Comparison of ENCODE assay signal across 23 cellular contexts in the genomic region with DNA sequence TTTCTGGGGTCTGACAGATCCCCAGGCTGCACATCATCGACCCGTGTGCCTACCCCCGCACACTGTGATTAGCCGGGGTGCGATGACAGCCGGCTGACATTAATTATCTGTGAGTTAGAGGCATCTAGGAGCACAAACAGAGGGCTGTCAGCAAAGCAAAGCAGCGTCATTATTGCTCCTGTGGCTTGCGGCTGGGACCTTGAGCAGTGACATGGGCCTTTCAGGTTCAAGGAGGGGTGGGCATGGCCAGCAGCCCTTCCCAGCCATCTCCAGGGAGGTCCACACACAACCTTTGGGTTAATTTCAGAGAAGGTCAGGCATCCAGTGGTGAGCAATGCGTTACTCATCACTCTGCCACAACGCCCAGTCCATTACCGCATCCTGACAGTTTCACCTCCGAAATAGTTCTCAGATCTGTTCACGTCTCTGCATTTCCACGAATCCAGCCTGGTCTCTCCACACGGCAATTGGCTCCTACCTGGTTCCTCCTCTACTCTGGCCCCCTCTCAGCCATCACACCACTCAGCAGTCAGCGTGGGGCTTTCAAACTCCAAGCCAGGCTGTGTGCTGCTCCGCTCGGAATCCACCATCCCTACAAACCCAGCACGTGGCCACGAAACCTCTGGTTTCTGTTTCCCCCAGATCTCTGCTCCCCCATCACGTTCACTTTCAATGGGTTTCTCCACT.
DNase-seq lines count a peak whose midpoint lies in the region; ATAC-seq, FAIRE-seq and TF ChIP-seq lines count a peak whose summit lies in the region.
"Had no signal": no experiment of that assay in that cellular context is flagged by ENCODE, and none has a peak within 500 bp of the region (broad histone marks: within the 10 kb centered on the region; RNA-seq: fewer than 3 reads in every experiment).

No MANE protein-coding gene starts in this region.

- no peaks in the 10 kb centered on the region for H3K36me3 ChIP-seq in PC-3 (ENCODE audit: low read depth, low read length)
- H3K36me3 ChIP-seq in K562 (ENCODE audit: control insufficient read depth, insufficient read depth, low read length), result no peaks in the 10 kb centered on the region
- H3K36me3 ChIP-seq: uterus had no signal

- TF ChIP-seq CTCF in PC-3 (conservative IDR thresholded peaks at IDR 0.05; ENCODE audit: low read depth, low read length), result no peak
- TF ChIP-seq CTCF in K562 (IDR thresholded peaks at IDR 0.05 in 2 of 3, conservative IDR thresholded peaks at IDR 0.05 in 1 of 3; ENCODE audit: insufficient read depth in 2 of 3, low read depth in 1 of 3, low read length in 3 of 3), result no peak

- H3K9me2 ChIP-seq in PC-3 (replicated peaks; ENCODE audit: low read length), result no peaks in the 10 kb centered on the region

- H3K4me1 Mint-ChIP-seq in activated CD4-positive, alpha-beta T cell treated with anti-CD3 and anti-CD28 coated beads, Interleukin-2, amount 10 ng/mL, durations not matched to agents 24 days and 14 days, result peaks cover 5% of the 10 kb centered on the region
- H3K4me1 Mint-ChIP-seq in activated CD4-positive, alpha-beta T cell treated with anti-CD3 and anti-CD28 coated beads, Interleukin-2, amount 10 ng/mL, durations not matched to agents 7 days and 5 days, result no peaks in the 10 kb centered on the region

- CTCF ChIA-PET in activated CD4-positive, alpha-beta T cell treated with anti-CD3 and anti-CD28 coated beads, Interleukin-2, amount 10 ng/mL, durations not matched to agents 7 days and 5 days (lab: Charles Lee), result no interaction called here
- CTCF ChIA-PET in PC-3 (lab: Charles Lee), result no interaction called here
- CTCF ChIA-PET in K562 (lab: Yijun Ruan, JAX; ENCODE audit: low intra/inter-chr PET ratio), result no interaction called here

- peak overlapping the region; percentile 50 for H3K27ac Mint-ChIP-seq in activated CD4-positive, alpha-beta T cell treated with anti-CD3 and anti-CD28 coated beads, Interleukin-2, amount 10 ng/mL, durations not matched to agents 24 days and 14 days
- H3K27ac Mint-ChIP-seq in activated CD4-positive, alpha-beta T cell treated with anti-CD3 and anti-CD28 coated beads, Interleukin-2, amount 10 ng/mL, durations not matched to agents 7 days and 5 days, result no peak overlapping the region
- H3K27ac Mint-ChIP-seq: mesothelial cell of epicardium had no signal

- no peaks in the 10 kb centered on the region for H3K79me2 ChIP-seq in PC-3 (ENCODE audit: low read length)
- H3K79me2 ChIP-seq in K562 (ENCODE audit: control insufficient read depth, insufficient read depth, low read length), result no peaks in the 10 kb centered on the region

- in situ Hi-C loops in K562 (cut with MboI), result no loop called here

- H3K36me3 Mint-ChIP-seq in activated CD4-positive, alpha-beta T cell treated with anti-CD3 and anti-CD28 coated beads, Interleukin-2, amount 10 ng/mL, durations not matched to agents 24 days and 14 days (ENCODE audit: low read depth), result no peaks in the 10 kb centered on the region
- no peaks in the 10 kb centered on the region for H3K36me3 Mint-ChIP-seq in activated CD4-positive, alpha-beta T cell treated with anti-CD3 and anti-CD28 coated beads, Interleukin-2, amount 10 ng/mL, durations not matched to agents 7 days and 5 days (ENCODE audit: low read depth)
- H3K36me3 Mint-ChIP-seq: mesothelial cell of epicardium had no signal

- H3F3A ChIP-seq in PC-3 (ENCODE audit: low read length, unreplicated experiment), result no peaks in the 10 kb centered on the region

- H3K9me3 ChIP-seq in PC-3 (ENCODE audit: low read length) (no peaks in the 10 kb centered on the region), K562 (replicated peaks; ENCODE audit: control insufficient read depth, insufficient read depth, low read depth, low read length) (no peaks in the 10 kb centered on the region)
- H3K9me3 ChIP-seq: uterus had no signal

- POLR2A ChIA-PET in activated CD4-positive, alpha-beta T cell treated with anti-CD3 and anti-CD28 coated beads, Interleukin-2, amount 10 ng/mL, durations not matched to agents 7 days and 5 days (lab: Charles Lee), result interaction anchor here (0.6 kb wide), 1 partner anchor 126 kb away, joined by 12 read pairs; no protein-coding TSS in a partner anchor
- POLR2A ChIA-PET in PC-3 (lab: Charles Lee; ENCODE audit: unreplicated experiment), result no interaction called here
- POLR2A ChIA-PET in K562 (lab: Yijun Ruan, JAX), result no interaction called here

- intact Hi-C loops in activated CD4-positive, alpha-beta T cell treated with anti-CD3 and anti-CD28 coated beads, Interleukin-2, amount 10 ng/mL, durations not matched to agents 24 days and 14 days (cut with micrococcal nuclease), result no loop called here
- intact Hi-C loops in PC-3 (cut with micrococcal nuclease), result no loop called here
- intact Hi-C loops in K562 (cut with micrococcal nuclease), result no loop called here

- peak; percentile 78 for FAIRE-seq in K562 (lab: Jason Lieb, UNC)
- FAIRE-seq: A204.1, bronchial epithelial cell, frontal cortex had no signal

- H4K20me1 ChIP-seq in PC-3 (ENCODE audit: low read length) (no peaks in the 10 kb centered on the region), K562 (replicated peaks; ENCODE audit: control insufficient read depth, insufficient read depth, low read length) (no peaks in the 10 kb centered on the region; the same call in 1 of the 2 replicates)

- no peaks in the 10 kb centered on the region for H3K9me3 Mint-ChIP-seq in activated CD4-positive, alpha-beta T cell treated with anti-CD3 and anti-CD28 coated beads, Interleukin-2, amount 10 ng/mL, durations not matched to agents 24 days and 14 days
- H3K9me3 Mint-ChIP-seq in activated CD4-positive, alpha-beta T cell treated with anti-CD3 and anti-CD28 coated beads, Interleukin-2, amount 10 ng/mL, durations not matched to agents 7 days and 5 days, result no peaks in the 10 kb centered on the region
- H3K9me3 Mint-ChIP-seq: mesothelial cell of epicardium had no signal

- TF ChIP-seq RAD21 in K562 (CRISPR knock-in tag; conservative IDR thresholded peaks at IDR 0.05 in 1 of 2, IDR thresholded peaks at IDR 0.05 in 1 of 2), result no peak

- H3K4me3 Mint-ChIP-seq in activated CD4-positive, alpha-beta T cell treated with anti-CD3 and anti-CD28 coated beads, Interleukin-2, amount 10 ng/mL, durations not matched to agents 24 days and 14 days, result no peak overlapping the region
- H3K4me3 Mint-ChIP-seq in activated CD4-positive, alpha-beta T cell treated with anti-CD3 and anti-CD28 coated beads, Interleukin-2, amount 10 ng/mL, durations not matched to agents 7 days and 5 days, result no peak overlapping the region
- H3K4me3 Mint-ChIP-seq: mesothelial cell of epicardium had no signal

- TF ChIP-seq EP300 in K562 (IDR thresholded peaks at IDR 0.05; ENCODE audit: low read length), result no peak

- TF ChIP-seq POLR2A in K562 (conservative IDR thresholded peaks at IDR 0.05), result no peak

- ATAC-seq in PC-3 (peak; percentile 51; the same call in 1 of the 2 replicates), K562 (peak; percentile 82), HG03460 (IDR thresholded peaks at IDR 0.05; ENCODE audit: unreplicated experiment) (no peak)

- H3K27me3 ChIP-seq in PC-3 (ENCODE audit: low read length), result no peaks in the 10 kb centered on the region
- H3K27me3 ChIP-seq in K562 (ENCODE audit: control insufficient read depth in 2 of 2, insufficient read depth in 2 of 2, low read length in 2 of 2), result peaks cover 0 to 7% of the 10 kb centered on the region in 2 experiments; a peak in 2 of 5 replicates
- H3K27me3 ChIP-seq: uterus had no signal

- DNase-seq in activated CD4-positive, alpha-beta T cell treated with anti-CD3 and anti-CD28 coated beads, Interleukin-2, amount 10 ng/mL, durations not matched to agents 24 days and 14 days, result peak; percentile 60
- DNase-seq in activated CD4-positive, alpha-beta T cell treated with anti-CD3 and anti-CD28 coated beads, Interleukin-2, amount 10 ng/mL, durations not matched to agents 7 days and 5 days, result no peak
- DNase-seq in PC-3 (peak; percentile 54), K562 (ENCODE audit: extremely low read depth in 1 of 4, low spot score in 3 of 4) (peak; percentile 27 to 66 (median 44)), renal cortical epithelial cell (ENCODE audit: low read depth) (peak; percentile 4), NCI-H1694 (lab: John Stamatoyannopoulos, UW) (no peak)
- no peak for DNase-seq in activated T-cell treated with anti-CD3 and anti-CD28 coated beads, Interleukin-2, amount 50 U/mL, for 48 hours
- DNase-seq: activated naive CD4-positive, alpha-beta T cell treated with Interleukin-2 at 50 U/mL for 16 hours; effector memory CD4-positive, alpha-beta T cell; H7; NCI-H187; NCI-H526; occipital lobe; SHP77 treated with DMSO at 0.1 percent for 48 hours; stimulated activated naive CD4-positive, alpha-beta T cell treated with Interleukin-2 at 50 U/mL for 16 hours; uterus had no signal

- H3K27ac ChIP-seq in PC-3 (ENCODE audit: low read length) (no peak overlapping the region), K562 (ENCODE audit: extremely low read depth, low read depth, low read length) (peak overlapping the region; percentile 50; the same call in 2 of the 3 replicates)
- H3K27ac ChIP-seq: KMS-11, skin epidermis, uterus had no signal

- H3K4me1 ChIP-seq in PC-3 (ENCODE audit: insufficient read depth, low read length) (0 out of 2 replicates have a peak, but pooled peaks cover 5% of the 10 kb centered on the region), K562 (replicated peaks in 1 of 2; ENCODE audit: control insufficient read depth in 2 of 2, insufficient read depth in 2 of 2, low read length in 2 of 2) (peaks cover 8% of the 10 kb centered on the region in 2 experiments; a peak in 3 of 5 replicates)
- H3K4me1 ChIP-seq: uterus had no signal

- WGBS in K562 (ENCODE audit: insufficient coverage, low coverage, missing lambda C conversion rate), result 1% methylated on average over 20 of the region's 21 CpGs

- H3K4me2 ChIP-seq in PC-3 (ENCODE audit: low read length) (peak overlapping the region; percentile 66), K562 (ENCODE audit: insufficient read depth, low read length) (peak overlapping the region; percentile 46)
- H3K4me2 ChIP-seq: KMS-11 had no signal

- BruUV-seq in PC-3 (replicated peaks; lab: Mats Ljungman, UMichigan), result no TSS peak
- no TSS peak for BruUV-seq in K562 (replicated peaks; lab: Mats Ljungman, UMichigan)

- H3K9me1 ChIP-seq in K562 (ENCODE audit: control insufficient read depth, insufficient read depth, low read length), result no peaks in the 10 kb centered on the region

- H2AFZ ChIP-seq in PC-3 (ENCODE audit: low read length), result peak overlapping the region; percentile 59; the same call in 1 of the 2 replicates
- no peak overlapping the region; the same call in 1 of the 2 replicates for H2AFZ ChIP-seq in K562 (ENCODE audit: low read depth, low read length)

- H3K9ac ChIP-seq in PC-3 (ENCODE audit: low read length), result no peak overlapping the region
- no peak overlapping the region for H3K9ac ChIP-seq in K562 (ENCODE audit: insufficient read depth in 1 of 2, low read depth in 2 of 2, low read length in 2 of 2)
- H3K9ac ChIP-seq: KMS-11 had no signal

- H3K27me3 Mint-ChIP-seq in activated CD4-positive, alpha-beta T cell treated with anti-CD3 and anti-CD28 coated beads, Interleukin-2, amount 10 ng/mL, durations not matched to agents 24 days and 14 days, result peaks cover 1% of the 10 kb centered on the region
- no peaks in the 10 kb centered on the region for H3K27me3 Mint-ChIP-seq in activated CD4-positive, alpha-beta T cell treated with anti-CD3 and anti-CD28 coated beads, Interleukin-2, amount 10 ng/mL, durations not matched to agents 7 days and 5 days

- H3K4me3 ChIP-seq in PC-3 (ENCODE audit: low read length) (peak overlapping the region; percentile 47; the same call in 1 of the 2 replicates), K562 (no peak overlapping the region)
- H3K4me3 ChIP-seq: skin epidermis, uterus had no signal

Comparison
In these comparisons a context has a peak if more than half of its experiments do, and no peak if none do; other contexts are left out.
1. DNase-seq: peak in activated CD4-positive, alpha-beta T cell treated with anti-CD3 and anti-CD28 coated beads, Interleukin-2, amount 10 ng/mL, durations not matched to agents 24 days and 14 days (single experiment), PC-3 (single experiment), K562 (4 of 4) and renal cortical epithelial cell (single experiment); none in activated CD4-positive, alpha-beta T cell treated with anti-CD3 and anti-CD28 coated beads, Interleukin-2, amount 10 ng/mL, durations not matched to agents 7 days and 5 days (single experiment), NCI-H1694 (single experiment) and activated T-cell treated with anti-CD3 and anti-CD28 coated beads, Interleukin-2, amount 50 U/mL, for 48 hours (0 of 2).